ENCODE assay signal across 1 cellular context in genomic region chr3:149224736-149225594, GRCh38.
TF ChIP-seq lines count a peak whose summit lies in the region.

No MANE protein-coding gene starts in this region.

TF ChIP-seq in HepG2, 621 proteins besides CTCF, POLR2A, EP300 and RAD21 (continued from another document and continues in another):
- TF ChIP-seq NRL (CRISPR knock-in tag; IDR thresholded peaks at IDR 0.05; ENCODE audit: borderline replicate concordance) (no peak), MED1 (CRISPR knock-in tag; IDR thresholded peaks at IDR 0.05) (peak; percentile 100), ZNF557 (CRISPR knock-in tag; IDR thresholded peaks at IDR 0.05) (no peak), ZNF205 (CRISPR knock-in tag; IDR thresholded peaks at IDR 0.05) (peak; percentile 86), IRX3 (CRISPR knock-in tag; IDR thresholded peaks at IDR 0.05; ENCODE audit: borderline replicate concordance, low read depth) (0 out of 2 replicates have a peak, but pooled peaks have one; percentile 64), ZBTB40 (IDR thresholded peaks at IDR 0.05) (no peak), ZBTB40 (CRISPR knock-in tag; IDR thresholded peaks at IDR 0.05) (no peak; the same call in 1 of the 2 replicates), CREM (IDR thresholded peaks at IDR 0.05) (peak; percentile 90), CREM (CRISPR knock-in tag; IDR thresholded peaks at IDR 0.05) (no peak), ZBTB44 (CRISPR knock-in tag; IDR thresholded peaks at IDR 0.05) (no peak), RXRA (CRISPR knock-in tag; IDR thresholded peaks at IDR 0.05) (peak; percentile 81; the same call in 1 of the 2 replicates), ZNF558 (CRISPR knock-in tag; IDR thresholded peaks at IDR 0.05; ENCODE audit: borderline replicate concordance) (no peak), NFE2 (CRISPR knock-in tag; IDR thresholded peaks at IDR 0.05) (no peak), ZNF282 (IDR thresholded peaks at IDR 0.05; ENCODE audit: partially characterized antibody) (no peak), ZNF841 (CRISPR knock-in tag; IDR thresholded peaks at IDR 0.05; ENCODE audit: borderline replicate concordance) (no peak), PBX2 (CRISPR knock-in tag; IDR thresholded peaks at IDR 0.05) (peak; percentile 50; the same call in 1 of the 2 replicates), ZFP62 (CRISPR knock-in tag; IDR thresholded peaks at IDR 0.05) (no peak), ZNF160 (CRISPR knock-in tag; IDR thresholded peaks at IDR 0.05) (no peak; the same call in 1 of the 2 replicates), ZNF678 (CRISPR knock-in tag; IDR thresholded peaks at IDR 0.05) (no peak), SRSF4 (IDR thresholded peaks at IDR 0.05; ENCODE audit: low read depth, low read length, poor library complexity, severe bottlenecking) (no peak), ZNF7 (CRISPR knock-in tag; IDR thresholded peaks at IDR 0.05) (no peak), ZNF768 (CRISPR knock-in tag; IDR thresholded peaks at IDR 0.05) (no peak), NAIF1 (CRISPR knock-in tag; IDR thresholded peaks at IDR 0.05; ENCODE audit: borderline replicate concordance) (peak; percentile 74; the same call in 1 of the 2 replicates), TERF1 (CRISPR knock-in tag; IDR thresholded peaks at IDR 0.05) (no peak), ZC3H4 (CRISPR knock-in tag; IDR thresholded peaks at IDR 0.05; ENCODE audit: borderline replicate concordance) (peak; percentile 62; the same call in 1 of the 2 replicates), PRDM15 (CRISPR knock-in tag; IDR thresholded peaks at IDR 0.05) (no peak), NCOR1 (IDR thresholded peaks at IDR 0.05; ENCODE audit: borderline replicate concordance, low read length) (peak; percentile 81; the same call in 1 of the 2 replicates), ZNF468 (CRISPR knock-in tag; IDR thresholded peaks at IDR 0.05) (no peak), ZBTB20 (CRISPR knock-in tag; IDR thresholded peaks at IDR 0.05; ENCODE audit: borderline replicate concordance, low read depth) (peak; percentile 75; the same call in 1 of the 2 replicates), ZNF451 (CRISPR knock-in tag; IDR thresholded peaks at IDR 0.05) (0 out of 2 replicates have a peak, but pooled peaks have one; percentile 43), ASH2L (IDR thresholded peaks at IDR 0.05; ENCODE audit: insufficient read length, low read depth, low read length) (peak; percentile 87), ZNF232 (CRISPR knock-in tag; IDR thresholded peaks at IDR 0.05; ENCODE audit: borderline replicate concordance) (peak; percentile 62; the same call in 1 of the 2 replicates), DPF2 (CRISPR knock-in tag; IDR thresholded peaks at IDR 0.05; ENCODE audit: borderline replicate concordance, low read depth) (peak; percentile 59; the same call in 1 of the 2 replicates), ZNF546 (CRISPR knock-in tag; conservative IDR thresholded peaks at IDR 0.05) (no peak), ZNF296 (CRISPR knock-in tag; conservative IDR thresholded peaks at IDR 0.05) (no peak), ATAD3A (CRISPR knock-in tag; IDR thresholded peaks at IDR 0.05) (no peak), KMT2B (CRISPR knock-in tag; IDR thresholded peaks at IDR 0.05) (no peak; the same call in none of the 2 replicates), IKZF1 (IDR thresholded peaks at IDR 0.05) (no peak), ZNF343 (CRISPR knock-in tag; IDR thresholded peaks at IDR 0.05) (no peak), NR0B2 (CRISPR knock-in tag; IDR thresholded peaks at IDR 0.05) (no peak), TP53 (CRISPR knock-in tag; conservative IDR thresholded peaks at IDR 0.05) (peak; percentile 86; the same call in 1 of the 2 replicates), KDM2A (CRISPR knock-in tag; IDR thresholded peaks at IDR 0.05; ENCODE audit: borderline replicate concordance, low read depth) (peak; percentile 29; the same call in 1 of the 2 replicates), STAT5B (CRISPR knock-in tag; IDR thresholded peaks at IDR 0.05) (0 out of 2 replicates have a peak, but pooled peaks have one; percentile 64), ZNF891 (CRISPR knock-in tag; IDR thresholded peaks at IDR 0.05) (no peak), SRSF1 (optimal IDR thresholded peaks at IDR 0.05; ENCODE audit: low read depth, low read length) (no peak), ZNF362 (CRISPR knock-in tag; IDR thresholded peaks at IDR 0.05; ENCODE audit: borderline replicate concordance) (peak; percentile 53; the same call in 1 of the 2 replicates), ZBTB38 (CRISPR knock-in tag; IDR thresholded peaks at IDR 0.05) (peak; percentile 39; the same call in 1 of the 2 replicates), ZNF253 (CRISPR knock-in tag; IDR thresholded peaks at IDR 0.05; ENCODE audit: borderline replicate concordance) (no peak), ZNF17 (CRISPR knock-in tag; IDR thresholded peaks at IDR 0.05) (no peak), ATF1 (CRISPR knock-in tag; IDR thresholded peaks at IDR 0.05) (no peak; the same call in none of the 2 replicates), ZNF607 (CRISPR knock-in tag; IDR thresholded peaks at IDR 0.05; ENCODE audit: borderline replicate concordance) (no peak)
